Comparison of ENCODE assay signal across 11 cellular contexts in genomic region chr5:132462856-132463745, GRCh38. TPM values are rescaled to one million over a fixed set of nuclear protein-coding genes. Genes with fewer than 3 reads are reported as not detected.
DNase-seq lines count a peak whose midpoint lies in the region; ATAC-seq and TF ChIP-seq lines count a peak whose summit lies in the region.
"Had no signal": no experiment of that assay in that cellular context is flagged by ENCODE, and none has a peak within 500 bp of the region (broad histone marks: within the 10 kb centered on the region; RNA-seq: fewer than 3 reads in every experiment).

No MANE protein-coding gene starts in this region.

- H3K4me3 ChIP-seq in left ventricle myocardium inferior (no peak overlapping the region), muscle layer of duodenum (ENCODE audit: low read depth in 1 of 2, low read length in 2 of 2) (peak overlapping the region in 1 of 2 donors; percentile 22), ascending aorta (no peak overlapping the region), gastrocnemius medialis (no peak overlapping the region), OCI-LY7 (ENCODE audit: low read depth, low read length, poor library complexity, severe bottlenecking) (no peak overlapping the region)
- H3K4me3 ChIP-seq: cardiac muscle cell had no signal

- H3K27ac ChIP-seq in left ventricle myocardium inferior (replicated peaks), result peak overlapping the region; percentile 76
- peak overlapping the region; percentile 82 for H3K27ac ChIP-seq in muscle layer of duodenum (ENCODE audit: low read length)
- no peak overlapping the region for H3K27ac ChIP-seq in substantia nigra (ENCODE audit: low read depth, low read length, poor library complexity, severe bottlenecking)
- no peak overlapping the region for H3K27ac ChIP-seq in ascending aorta
- H3K27ac ChIP-seq in gastrocnemius medialis, result peak overlapping the region in 1 of 4 donors; percentile 61
- no peak overlapping the region for H3K27ac ChIP-seq in OCI-LY7 (ENCODE audit: low read depth, low read length, poor library complexity, severe bottlenecking)
- H3K27ac ChIP-seq: cardiac muscle cell had no signal

- H2AFZ ChIP-seq in OCI-LY7 (ENCODE audit: low read length), result no peak overlapping the region

- H3K4me3 Mint-ChIP-seq in brain, result peak overlapping the region in 1 of 5 experiments; percentile 49

- no peaks in the 10 kb centered on the region for H3K79me2 ChIP-seq in OCI-LY7 (ENCODE audit: insufficient read depth, low read depth, low read length)

- peaks cover 62% of the 10 kb centered on the region for H3K4me1 Mint-ChIP-seq in brain

- in situ Hi-C loops in gastrocnemius medialis (cut with MboI; ENCODE audit: low sequenced_read_pairs in 4 of 4), result no loop called here

- peaks cover 95% of the 10 kb centered on the region for H3K4me1 ChIP-seq in left ventricle myocardium inferior
- peaks cover 71 to 75% of the 10 kb centered on the region in 2 donors for H3K4me1 ChIP-seq in muscle layer of duodenum (ENCODE audit: control insufficient read depth in 1 of 2, insufficient read depth in 2 of 2, low read length in 2 of 2)
- peaks cover 0 to 11% of the 10 kb centered on the region in 2 donors for H3K4me1 ChIP-seq in ascending aorta
- H3K4me1 ChIP-seq in gastrocnemius medialis, result peaks cover 33 to 34% of the 10 kb centered on the region in 2 donors
- H3K4me1 ChIP-seq in OCI-LY7 (ENCODE audit: insufficient read depth, low read length, poor library complexity, severe bottlenecking), result peaks cover 87% of the 10 kb centered on the region

- no TSS peak for BruUV-seq in OCI-LY7 (replicated peaks; lab: Mats Ljungman, UMichigan)

- H3K36me3 Mint-ChIP-seq in brain, result no peaks in the 10 kb centered on the region

- no peaks in the 10 kb centered on the region for H4K20me1 ChIP-seq in OCI-LY7 (ENCODE audit: insufficient read depth, low read length)

- H3K27ac Mint-ChIP-seq in brain, result peak overlapping the region in 3 of 5 experiments; percentile 53 to 88 (median 83)

- H3K27me3 Mint-ChIP-seq in brain, result peaks cover 5% of the 10 kb centered on the region

- intact Hi-C loops in left ventricle myocardium inferior (cut with micrococcal nuclease) (no loop called here), cardiac septum (cut with DNase I) (no loop called here), ascending aorta (cut with DNase I) (no loop called here), gastrocnemius medialis (cut with DNase I; ENCODE audit: low total_unique reads) (no loop called here), OCI-LY7 (cut with micrococcal nuclease; ENCODE audit: unreplicated experiment) (no loop called here)

- H3K36me3 ChIP-seq in left ventricle myocardium inferior (peaks cover 12% of the 10 kb centered on the region), muscle layer of duodenum (ENCODE audit: control insufficient read depth in 1 of 2, insufficient read depth in 2 of 2, low read length in 2 of 2) (peaks cover 4 to 6% of the 10 kb centered on the region in 2 donors), ascending aorta (peaks cover 0 to 15% of the 10 kb centered on the region in 2 donors), gastrocnemius medialis (no peaks in the 10 kb centered on the region), OCI-LY7 (ENCODE audit: insufficient read depth, low read length) (no peaks in the 10 kb centered on the region)
- H3K36me3 ChIP-seq: cardiac muscle cell had no signal

- CTCF ChIA-PET in OCI-LY7 (lab: Charles Lee; ENCODE audit: unreplicated experiment), result interaction anchor here (0.6 to 0.8 kb wide), 2 partner anchors 9 to 15 kb away, joined by 3 to 5 read pairs; no protein-coding TSS in a partner anchor

- no peak for ATAC-seq in gastrocnemius medialis

- TF ChIP-seq CTCF in left ventricle myocardium inferior (IDR thresholded peaks at IDR 0.05; ENCODE audit: borderline replicate concordance) (no peak), brain (conservative IDR thresholded peaks at IDR 0.05) (no peak), ascending aorta (IDR thresholded peaks at IDR 0.05) (no peak), gastrocnemius medialis (IDR thresholded peaks at IDR 0.05 in 4 of 5, conservative IDR thresholded peaks at IDR 0.05 in 1 of 5) (no peak), OCI-LY7 (conservative IDR thresholded peaks at IDR 0.05; ENCODE audit: low read length) (no peak)

- H3K9me3 ChIP-seq in left ventricle myocardium inferior (replicated peaks) (no peaks in the 10 kb centered on the region), muscle layer of duodenum (ENCODE audit: control insufficient read depth in 1 of 2, low read length in 2 of 2) (no peaks in the 10 kb centered on the region), ascending aorta (no peaks in the 10 kb centered on the region), gastrocnemius medialis (no peaks in the 10 kb centered on the region), OCI-LY7 (ENCODE audit: low read length) (no peaks in the 10 kb centered on the region)

- H3K27me3 ChIP-seq in left ventricle myocardium inferior (ENCODE audit: low read depth) (no peaks in the 10 kb centered on the region), muscle layer of duodenum (ENCODE audit: low read depth, low read length) (no peaks in the 10 kb centered on the region), ascending aorta (no peaks in the 10 kb centered on the region), gastrocnemius medialis (no peaks in the 10 kb centered on the region)
- H3K27me3 ChIP-seq: cardiac muscle cell had no signal

- no peak overlapping the region for H3K4me2 ChIP-seq in OCI-LY7 (ENCODE audit: low read length)

- no peaks in the 10 kb centered on the region for H3K9me2 ChIP-seq in OCI-LY7 (ENCODE audit: insufficient read depth, low read length)

- POLR2A ChIA-PET in OCI-LY7 (lab: Charles Lee), result interaction anchor here (4.8 kb wide), 1 partner anchor 37 kb away, joined by 49 read pairs; no protein-coding TSS in a partner anchor

- H3K9me3 Mint-ChIP-seq in brain, result peaks cover 0 to 2% (median 0%) of the 10 kb centered on the region in 5 experiments

- TF ChIP-seq POLR2A in gastrocnemius medialis (IDR thresholded peaks at IDR 0.05), result no peak

- no peak for DNase-seq in left ventricle myocardium inferior
- DNase-seq in cardiac septum (ENCODE audit: low spot score), result no peak
- DNase-seq in substantia nigra (lab: John Stamatoyannopoulos, UW), result no peak
- no peak for DNase-seq in ascending aorta (ENCODE audit: low spot score in 2 of 2)
- no peak for DNase-seq in gastrocnemius medialis
- no peak for DNase-seq in OCI-LY7 (ENCODE audit: low spot score)
- DNase-seq: activated CD8-positive, alpha-beta memory T cell treated with anti-CD3 and anti-CD28 coated beads, Interleukin-2, amount 50 U/mL, for 4 hours; GF-D8 had no signal

RNA-seq across cellular contexts. Expression of gene IRF1, which starts 27.5 kb away (rescaled TPM):
- total RNA-seq in left ventricle myocardium inferior, result 10.9 TPM
- 19.9 TPM for total RNA-seq in cardiac septum
- 11.5 TPM for polyA plus RNA-seq in brain (ENCODE audit: insufficient read depth, low read depth, low replicate concordance)
- 57.7 TPM for total RNA-seq in ascending aorta
- 10 to 100 TPM in 1 of 4 donors, 1 to 10 TPM in 3; 5.5 to 20.6 (median 8.4) TPM for total RNA-seq in gastrocnemius medialis
- total RNA-seq in OCI-LY7 (2014; rRNA removed; shearing (Covaris generic)), result 25.9 and 39.4 TPM in 2 replicates
- total RNA-seq in OCI-LY7 (2022), result 24.8 and 32.3 TPM in 2 replicates

Comparison
In these comparisons a context has a peak if more than half of its experiments do, and no peak if none do; other contexts are left out.
1. H3K27ac ChIP-seq: peak in left ventricle myocardium inferior (single experiment) and muscle layer of duodenum (single experiment); none in substantia nigra (single experiment), ascending aorta (0 of 2) and OCI-LY7 (single experiment).